In the genomic region with DNA sequence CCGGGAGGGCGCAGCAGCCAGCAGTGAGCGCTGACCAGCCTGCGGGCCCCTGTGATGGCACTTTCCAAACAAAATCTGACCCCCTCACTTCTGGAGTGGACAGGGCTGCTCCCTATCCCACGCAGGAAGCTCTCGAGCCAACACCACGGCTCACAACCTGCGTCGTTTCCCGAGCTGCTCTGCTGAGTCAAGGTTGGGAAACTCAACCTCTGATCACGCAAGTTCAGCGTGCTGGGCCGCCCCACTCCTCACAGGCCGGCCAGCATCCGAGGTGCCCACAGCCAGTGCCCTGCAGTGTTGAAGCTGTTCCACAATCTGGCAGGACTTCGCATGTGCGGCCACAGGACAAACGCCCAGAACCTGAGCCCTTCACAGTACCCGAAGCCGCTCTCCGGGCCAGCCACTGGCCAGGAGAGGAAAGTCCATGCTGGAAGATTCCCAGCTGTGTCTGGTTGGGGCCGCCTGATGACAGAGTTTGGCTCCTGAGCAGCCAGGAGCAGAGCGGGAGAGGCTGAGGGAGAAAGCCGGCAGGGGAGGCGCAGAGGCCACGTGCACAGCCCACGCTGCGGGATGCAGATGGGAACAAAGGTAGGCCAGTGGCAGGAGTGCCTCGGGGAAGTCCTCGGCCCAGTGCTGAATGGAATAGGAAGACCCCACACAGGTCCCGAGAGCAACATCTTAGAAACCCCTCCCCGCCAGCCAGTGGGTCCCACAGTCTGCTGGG, we compare ENCODE assay signal across 1 cellular context.
TF ChIP-seq lines count a peak whose summit lies in the region.

No MANE protein-coding gene starts in this region.

TF ChIP-seq in H1, 55 proteins besides CTCF, POLR2A, EP300 and RAD21 (continued from another document):
- TF ChIP-seq TAF7 (optimal IDR thresholded peaks at IDR 0.05; ENCODE audit: borderline replicate concordance, low read depth, low read length) (no peak), SP2 (IDR thresholded peaks at IDR 0.05; ENCODE audit: low read length) (no peak), TAF1 (IDR thresholded peaks at IDR 0.05; ENCODE audit: low read depth, low read length) (no peak), RXRA (IDR thresholded peaks at IDR 0.05; ENCODE audit: insufficient read depth, low read depth, low read length) (no peak), CHD1 (IDR thresholded peaks at IDR 0.05; ENCODE audit: low read depth, low read length) (no peak), MAFK (IDR thresholded peaks at IDR 0.05; ENCODE audit: low read depth, low read length) (no peak), PHF8 (conservative IDR thresholded peaks at IDR 0.05; ENCODE audit: low read depth, low read length) (no peak), KDM4A (IDR thresholded peaks at IDR 0.05; ENCODE audit: low read depth, low read length, severe bottlenecking) (no peak), SUZ12 (IDR thresholded peaks at IDR 0.05; ENCODE audit: low read length) (no peak)
- TF ChIP-seq, protein P1, sequence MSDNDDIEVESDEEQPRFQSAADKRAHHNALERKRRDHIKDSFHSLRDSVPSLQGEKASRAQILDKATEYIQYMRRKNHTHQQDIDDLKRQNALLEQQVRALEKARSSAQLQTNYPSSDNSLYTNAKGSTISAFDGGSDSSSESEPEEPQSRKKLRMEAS (IDR thresholded peaks at IDR 0.05), result no peak
